In the genomic region with DNA sequence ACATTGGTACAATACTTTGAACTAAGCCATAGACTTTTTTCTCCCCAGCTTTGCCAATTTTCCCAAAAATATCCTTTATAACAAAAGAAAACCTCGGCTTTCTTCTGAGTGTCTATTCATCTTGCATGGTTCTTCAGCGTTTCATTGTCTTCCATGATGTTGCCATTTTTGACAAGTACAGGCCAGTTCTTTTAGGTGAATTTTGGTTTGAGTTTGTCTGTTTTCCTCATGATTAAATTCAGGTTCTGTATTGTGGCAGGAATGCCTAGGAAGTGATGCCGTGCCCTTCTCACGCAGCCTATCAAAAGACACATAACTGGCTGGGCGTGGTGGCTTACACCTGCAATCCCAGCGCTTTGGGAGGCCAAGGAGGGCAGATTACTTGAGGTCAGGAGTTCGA, we compare ENCODE assay signal across 19 cellular contexts. TPM values are rescaled to one million over a fixed set of nuclear protein-coding genes. Genes with fewer than 3 reads are reported as not detected.
"Had no signal": no experiment of that assay in that cellular context is flagged by ENCODE, and none has a peak within 500 bp of the region (broad histone marks: within the 10 kb centered on the region; RNA-seq: fewer than 3 reads in every experiment).

No MANE protein-coding gene starts in this region.

- H3K27me3 ChIP-seq: ascending aorta, body of pancreas had no signal

- ATAC-seq: body of pancreas had no signal

- H3K4me3 ChIP-seq: ascending aorta, body of pancreas had no signal

- DNase-seq: activated B cell treated with CpG ODN at 0.5 μM for 24 hours; activated CD4-positive, alpha-beta T cell treated with anti-CD3 and anti-CD28 coated beads for 1 hour; activated CD4-positive, alpha-beta T cell treated with anti-CD3 and anti-CD28 coated beads, Interleukin-2, amount 10 ng/mL, durations not matched to agents 24 days and 14 days; activated CD4-positive, alpha-beta T cell treated with anti-CD3 and anti-CD28 coated beads, Interleukin-2, amount 50 U/mL, for 48 hours; activated CD8-positive, alpha-beta memory T cell treated with anti-CD3 and anti-CD28 coated beads, Interleukin-2, amount 10 ng/mL, durations not matched to agents 7 days and 5 days; activated effector memory CD4-positive, alpha-beta T cell treated with Interleukin-2 at 50 U/mL for 16 hours; activated naive CD8-positive, alpha-beta T cell treated with anti-CD3 and anti-CD28 coated beads, Interleukin-2, amount 50 U/mL, for 24 hours; activated T-cell treated with anti-CD3 and anti-CD28 coated beads, Interleukin-2, amount 50 U/mL, for 24 hours; amniotic stem cell; body of pancreas; NCI-H1417 treated with DMSO at 0.1 percent for 48 hours; NCI-H526 treated with DMSO at 0.1 percent for 48 hours; T1000 had no signal

- FAIRE-seq: bronchial epithelial cell, TTC549 had no signal

- H3K9me3 ChIP-seq: ascending aorta, body of pancreas had no signal

- H3K9ac ChIP-seq: KMS-11 had no signal

- H3K36me3 ChIP-seq: ascending aorta had no signal

- H3K27ac ChIP-seq: ascending aorta, body of pancreas, KMS-11 had no signal

- H3K4me2 ChIP-seq: KMS-11 had no signal

RNA-seq across cellular contexts. Expression of a gene that starts 7.6 kb away (rescaled TPM):
- total RNA-seq: activated B cell treated with CpG ODN at 0.5 μM for 24 hours; activated CD4-positive, alpha-beta T cell treated with anti-CD3 and anti-CD28 coated beads, Interleukin-2, amount 10 ng/mL, durations not matched to agents 24 days and 14 days; activated T-helper 1 cell treated with anti-CD3 and anti-CD28 coated beads, Interleukin-12 subunit alpha, Interleukin-12 subunit beta, Interleukin-2, Interleukin-4 antibody, amounts not matched to agents 30 ng/mL and 10 ng/mL and 1 ng/mL, durations not matched to agents 14 hours and 24 hours and 36 hours; OCI-LY7 had no signal
